Comparison of ENCODE assay signal across 1 cellular context in genomic region chr1:27430903-27431653, GRCh38.
TF ChIP-seq lines count a peak whose summit lies in the region.

No MANE protein-coding gene starts in this region.

TF ChIP-seq in GM23338, 12 proteins besides CTCF, POLR2A, EP300 and RAD21 (continued from another document):
- no peak for TF ChIP-seq ZNF462 (CRISPR knock-in tag; IDR thresholded peaks at IDR 0.05)
- TF ChIP-seq ZNF331 (CRISPR knock-in tag; IDR thresholded peaks at IDR 0.05; ENCODE audit: low read depth), result no peak
- TF ChIP-seq EZH2phosphoT487 (IDR thresholded peaks at IDR 0.05; ENCODE audit: unreplicated experiment), result no peak
